ENCODE assay signal across 19 cellular contexts in genomic region chr3:12369598-12369997, GRCh38.
DNase-seq lines count a peak whose midpoint lies in the region; ATAC-seq and TF ChIP-seq lines count a peak whose summit lies in the region.
"Had no signal": no experiment of that assay in that cellular context is flagged by ENCODE, and none has a peak within 500 bp of the region (broad histone marks: within the 10 kb centered on the region; RNA-seq: fewer than 3 reads in every experiment).

No MANE protein-coding gene starts in this region.

- H3K9me2 ChIP-seq in PC-3 (replicated peaks; ENCODE audit: low read length), result no peaks in the 10 kb centered on the region

- H3K36me3 ChIP-seq in heart right ventricle (no peaks in the 10 kb centered on the region), PC-3 (ENCODE audit: low read depth, low read length) (peaks cover 47% of the 10 kb centered on the region), subcutaneous abdominal adipose tissue (ENCODE audit: control insufficient read depth in 5 of 5, insufficient read depth in 5 of 5, low read length in 5 of 5) (peaks cover 0 to 5% (median 0%) of the 10 kb centered on the region in 5 donors), upper lobe of left lung (no peaks in the 10 kb centered on the region)
- H3K36me3 ChIP-seq: BLaER1, SJSA1 had no signal

- H3K4me2 ChIP-seq in PC-3 (ENCODE audit: low read length), result peak overlapping the region; percentile 39
- H3K4me2 ChIP-seq: BLaER1 had no signal

- no peak for DNase-seq in heart right ventricle
- no peak for DNase-seq in left cardiac atrium
- peak; percentile 38 for DNase-seq in PC-3
- peak; percentile 13 for DNase-seq in kidney glomerular epithelial cell (lab: John Stamatoyannopoulos, UW)
- DNase-seq in stimulated activated naive CD8-positive, alpha-beta T cell treated with anti-CD3 and anti-CD28 coated beads, Interleukin-15, amount 100 ng/mL, for 72 hours, result no peak
- DNase-seq in upper lobe of left lung, result no peak
- DNase-seq: CD8-positive, alpha-beta memory T cell; DMS 273 treated with DMSO at 0.1 percent for 48 hours; GF-D8; GOT3; NCI-H1105; NCI-H1694; NCI-H2107; NCI-H526 had no signal

- no peak overlapping the region for H3K27ac Mint-ChIP-seq in stimulated activated naive CD8-positive, alpha-beta T cell treated with anti-CD3 and anti-CD28 coated beads, Interleukin-15, amount 100 ng/mL, for 72 hours
- H3K27ac Mint-ChIP-seq: CD8-positive, alpha-beta memory T cell had no signal

- peaks cover 85% of the 10 kb centered on the region for H3K79me2 ChIP-seq in PC-3 (ENCODE audit: low read length)

- H3K9ac ChIP-seq in PC-3 (ENCODE audit: low read length), result peak overlapping the region; percentile 48
- peak overlapping the region in 2 of 5 donors; percentile 20 to 60 for H3K9ac ChIP-seq in subcutaneous abdominal adipose tissue (ENCODE audit: low read length in 5 of 5)
- H3K9ac ChIP-seq: BLaER1 had no signal

- H3K27me3 ChIP-seq in heart right ventricle (peaks cover 0 to 2% (median 0%) of the 10 kb centered on the region in 7 donors), PC-3 (ENCODE audit: low read length) (no peaks in the 10 kb centered on the region), subcutaneous abdominal adipose tissue (ENCODE audit: control insufficient read depth in 5 of 5, insufficient read depth in 4 of 5, low read length in 5 of 5) (no peaks in the 10 kb centered on the region), upper lobe of left lung (no peaks in the 10 kb centered on the region)
- H3K27me3 ChIP-seq: BLaER1, SJSA1 had no signal

- ATAC-seq in heart right ventricle (no peak), left cardiac atrium (no peak), PC-3 (peak; percentile 3; the same call in 1 of the 2 replicates), GM21737 (IDR thresholded peaks at IDR 0.05; ENCODE audit: unreplicated experiment) (no peak), upper lobe of left lung (ENCODE audit: low FRiP score in 2 of 2) (no peak)
- ATAC-seq in stimulated activated naive CD8-positive, alpha-beta T cell treated with anti-CD3 and anti-CD28 coated beads, Interleukin-15, amount 100 ng/mL, for 72 hours, result no peak

- H3K27ac ChIP-seq in heart right ventricle (peak overlapping the region in 9 of 10 donors; percentile 8 to 81 (median 55)), PC-3 (ENCODE audit: low read length) (peak overlapping the region; percentile 91), subcutaneous abdominal adipose tissue (ENCODE audit: low read depth, low read length) (peak overlapping the region; percentile 85), upper lobe of left lung (no peak overlapping the region)
- H3K27ac ChIP-seq: BLaER1, RWPE1, SJSA1 had no signal

- H3F3A ChIP-seq in PC-3 (ENCODE audit: low read length, unreplicated experiment), result peaks cover 20% of the 10 kb centered on the region

- no peak overlapping the region for H2AFZ ChIP-seq in PC-3 (ENCODE audit: low read length)

- no TSS peak for BruUV-seq in PC-3 (replicated peaks; lab: Mats Ljungman, UMichigan)

- TF ChIP-seq EP300 in upper lobe of left lung (IDR thresholded peaks at IDR 0.05), result no peak

- no peaks in the 10 kb centered on the region for H4K20me1 ChIP-seq in PC-3 (ENCODE audit: low read length)
- H4K20me1 ChIP-seq: BLaER1 had no signal

- H3K9me3 Mint-ChIP-seq in stimulated activated naive CD8-positive, alpha-beta T cell treated with anti-CD3 and anti-CD28 coated beads, Interleukin-15, amount 100 ng/mL, for 72 hours, result no peaks in the 10 kb centered on the region

- CTCF ChIA-PET in PC-3 (lab: Charles Lee), result interaction anchor here (0.6 kb wide), 1 partner anchor 138 kb away, joined by 3 read pairs; no protein-coding TSS in a partner anchor

- no peak for TF ChIP-seq POLR2A in upper lobe of left lung (IDR thresholded peaks at IDR 0.05)

- H3K4me3 ChIP-seq in heart right ventricle (no peak overlapping the region), PC-3 (ENCODE audit: low read length) (no peak overlapping the region), subcutaneous abdominal adipose tissue (ENCODE audit: low read depth in 1 of 5, low read length in 5 of 5) (no peak overlapping the region), upper lobe of left lung (no peak overlapping the region)
- H3K4me3 ChIP-seq: BLaER1, SJSA1 had no signal

- H3K4me1 Mint-ChIP-seq in stimulated activated naive CD8-positive, alpha-beta T cell treated with anti-CD3 and anti-CD28 coated beads, Interleukin-15, amount 100 ng/mL, for 72 hours, result no peaks in the 10 kb centered on the region

- H3K4me1 ChIP-seq in heart right ventricle, result peaks cover 0 to 31% (median 25%) of the 10 kb centered on the region in 9 donors
- H3K4me1 ChIP-seq in PC-3 (ENCODE audit: insufficient read depth, low read length), result peaks cover 65% of the 10 kb centered on the region
- peaks cover 3 to 63% (median 56%) of the 10 kb centered on the region in 5 donors for H3K4me1 ChIP-seq in subcutaneous abdominal adipose tissue (ENCODE audit: control insufficient read depth in 5 of 5, insufficient read depth in 5 of 5, low read length in 5 of 5)
- H3K4me1 ChIP-seq in upper lobe of left lung, result peaks cover 0 to 2% (median 0%) of the 10 kb centered on the region in 4 donors
- H3K4me1 ChIP-seq: BLaER1, SJSA1 had no signal

- no peak for TF ChIP-seq CTCF in heart right ventricle (IDR thresholded peaks at IDR 0.05)
- TF ChIP-seq CTCF in PC-3 (conservative IDR thresholded peaks at IDR 0.05; ENCODE audit: low read depth, low read length), result no peak
- TF ChIP-seq CTCF in upper lobe of left lung (IDR thresholded peaks at IDR 0.05), result no peak

- no peak overlapping the region for H3K4me3 Mint-ChIP-seq in stimulated activated naive CD8-positive, alpha-beta T cell treated with anti-CD3 and anti-CD28 coated beads, Interleukin-15, amount 100 ng/mL, for 72 hours
- H3K4me3 Mint-ChIP-seq: CD8-positive, alpha-beta memory T cell had no signal

- peaks cover 15% of the 10 kb centered on the region for H3K27me3 Mint-ChIP-seq in stimulated activated naive CD8-positive, alpha-beta T cell treated with anti-CD3 and anti-CD28 coated beads, Interleukin-15, amount 100 ng/mL, for 72 hours

- intact Hi-C loops in heart right ventricle (cut with DNase I) (no loop called here), left cardiac atrium (cut with DNase I) (no loop called here), PC-3 (cut with micrococcal nuclease) (no loop called here)

- H3K9me3 ChIP-seq in heart right ventricle (peaks cover 0 to 15% (median 0%) of the 10 kb centered on the region in 11 donors), PC-3 (ENCODE audit: low read length) (no peaks in the 10 kb centered on the region), subcutaneous abdominal adipose tissue (ENCODE audit: control insufficient read depth in 5 of 5, low read length in 5 of 5) (peaks cover 0 to 3% (median 0%) of the 10 kb centered on the region in 5 donors), upper lobe of left lung (no peaks in the 10 kb centered on the region)
- H3K9me3 ChIP-seq: BLaER1, SJSA1 had no signal

- POLR2A ChIA-PET in PC-3 (lab: Charles Lee; ENCODE audit: unreplicated experiment), result interaction anchor here (0.7 kb wide), 1 partner anchor 115 kb away, joined by 3 read pairs; the partner anchor contains the start of gene TSEN2

- WGBS in heart right ventricle, 2 donors, result 92 to 94% methylated on average over 1 of the region's 1 CpG
- 87 to 88% methylated on average over 1 of the region's 1 CpG for WGBS in upper lobe of left lung, 2 donors

Comparison
In these comparisons a context has a peak if more than half of its experiments do, and no peak if none do; other contexts are left out.
1. DNase-seq: peak in PC-3 (single experiment) and kidney glomerular epithelial cell (single experiment); none in heart right ventricle (0 of 2), left cardiac atrium (single experiment), stimulated activated naive CD8-positive, alpha-beta T cell treated with anti-CD3 and anti-CD28 coated beads, Interleukin-15, amount 100 ng/mL, for 72 hours (0 of 2) and upper lobe of left lung (0 of 2).
2. H3K27ac ChIP-seq: peak in heart right ventricle (9 of 10), PC-3 (single experiment) and subcutaneous abdominal adipose tissue (single experiment); none in upper lobe of left lung (0 of 4).